ENCODE assay signal across 8 cellular contexts in the genomic region with DNA sequence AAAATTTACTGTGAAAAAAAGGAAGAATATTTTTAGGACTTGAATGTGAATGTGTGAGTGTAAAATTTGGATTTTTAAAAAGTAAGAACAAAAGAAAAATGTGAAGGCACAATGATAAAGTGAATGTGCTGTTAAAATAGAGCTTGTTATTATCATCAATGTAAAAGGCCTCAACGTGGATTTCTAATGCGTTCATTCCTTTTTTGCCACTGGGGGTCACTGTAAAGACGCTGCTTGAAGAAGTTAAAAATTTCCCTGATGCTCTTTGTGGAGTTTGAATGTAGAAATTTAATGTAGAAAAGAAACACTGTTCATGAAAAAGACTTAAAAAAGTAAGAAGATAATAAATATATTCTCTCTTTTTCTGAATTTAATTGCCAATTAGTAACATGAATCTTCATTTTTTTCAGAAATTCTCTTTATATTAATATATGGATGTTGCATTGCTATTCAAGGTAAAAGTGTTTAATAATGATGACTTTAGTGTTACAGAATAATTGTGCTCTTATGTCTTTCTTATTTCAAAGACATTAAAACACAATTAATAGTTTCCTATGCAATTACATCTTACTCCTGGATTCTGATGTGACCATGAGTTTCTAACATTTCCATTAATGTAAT.
DNase-seq lines count a peak whose midpoint lies in the region; ATAC-seq and TF ChIP-seq lines count a peak whose summit lies in the region.

No MANE protein-coding gene starts in this region.

- TF ChIP-seq CTCF in AG09319 (IDR thresholded peaks at IDR 0.05; ENCODE audit: low read depth, low read length) (peak; percentile 78), DND-41 (IDR thresholded peaks at IDR 0.05; ENCODE audit: borderline replicate concordance, extremely low read depth, low read length, poor library complexity, severe bottlenecking) (peak; percentile 73), NB4 (IDR thresholded peaks at IDR 0.05; ENCODE audit: low read depth, low read length) (peak; percentile 60), hepatocyte (IDR thresholded peaks at IDR 0.05; ENCODE audit: poor library complexity) (peak; percentile 85)

- H3K4me3 ChIP-seq in DND-41 (ENCODE audit: low read depth in 1 of 2, low read length in 2 of 2) (no peak overlapping the region), NB4 (ENCODE audit: low read depth, low read length) (no peak overlapping the region), hepatocyte (no peak overlapping the region)

- no peaks in the 10 kb centered on the region for H3K4me1 ChIP-seq in DND-41 (ENCODE audit: insufficient read depth, low read length)
- H3K4me1 ChIP-seq in hepatocyte (ENCODE audit: insufficient read depth): peaks cover 12% of the 10 kb centered on the region

- no peaks in the 10 kb centered on the region for H3K79me2 ChIP-seq in DND-41 (ENCODE audit: insufficient read depth, low read length)
- H3K79me2 ChIP-seq in hepatocyte: no peaks in the 10 kb centered on the region

- H3K9ac ChIP-seq in DND-41 (ENCODE audit: low read depth, low read length): no peak overlapping the region

- H3K27ac Mint-ChIP-seq in activated T-helper 17 cell treated with anti-CD3 and anti-CD28 coated beads, Interleukin-2, amount 50 U/mL, for 72 hours: no peak overlapping the region

- H3K4me2 ChIP-seq in DND-41 (ENCODE audit: insufficient read depth, low read length) (no peak overlapping the region), hepatocyte (no peak overlapping the region)

- H3K27ac ChIP-seq in DND-41 (ENCODE audit: low read length) (no peak overlapping the region), hepatocyte (no peak overlapping the region)

- ATAC-seq in DND-41 (ENCODE audit: insufficient read depth, low read depth): 0 out of 3 replicates have a peak, but pooled peaks have one; percentile 40
- ATAC-seq in activated T-helper 17 cell treated with anti-CD3 and anti-CD28 coated beads, Interleukin-2, amount 50 U/mL, for 72 hours (replicated peaks): no peak

- H2AFZ ChIP-seq in DND-41 (ENCODE audit: low read depth, low read length): no peak overlapping the region
- no peak overlapping the region for H2AFZ ChIP-seq in hepatocyte

- no peaks in the 10 kb centered on the region for H3K27me3 Mint-ChIP-seq in activated T-helper 17 cell treated with anti-CD3 and anti-CD28 coated beads, Interleukin-2, amount 50 U/mL, for 72 hours

- no peaks in the 10 kb centered on the region for H3K9me2 ChIP-seq in hepatocyte (replicated peaks; ENCODE audit: insufficient read depth)

- no peaks in the 10 kb centered on the region for H3K9me3 ChIP-seq in DND-41 (ENCODE audit: insufficient read depth, low read length, severe bottlenecking)
- no peaks in the 10 kb centered on the region for H3K9me3 ChIP-seq in hepatocyte (ENCODE audit: low read depth)

- H3K9me3 Mint-ChIP-seq in activated T-helper 17 cell treated with anti-CD3 and anti-CD28 coated beads, Interleukin-2, amount 50 U/mL, for 72 hours: no peaks in the 10 kb centered on the region

- H3K36me3 ChIP-seq in DND-41 (ENCODE audit: insufficient read depth, low read length): no peaks in the 10 kb centered on the region
- H3K36me3 ChIP-seq in hepatocyte (replicated peaks; ENCODE audit: insufficient read depth, low read depth): no peaks in the 10 kb centered on the region

- no peak for TF ChIP-seq POLR2A in NB4 (IDR thresholded peaks at IDR 0.05; ENCODE audit: extremely low read depth, insufficient read length)

- DNase-seq in AG09319 (ENCODE audit: extremely low read depth, low read depth) (peak; percentile 32), DND-41 (peak; percentile 26), NB4 (ENCODE audit: low read depth) (peak; percentile 52), hepatocyte (ENCODE audit: low spot score) (peak; percentile 70), superior temporal gyrus (ENCODE audit: extremely low spot score) (peak; percentile 87), UCSD-AML1 (lab: John Stamatoyannopoulos, UW; ENCODE audit: unreplicated experiment) (no peak)
- peak; percentile 5 to 7 for DNase-seq in activated CD4-positive, alpha-beta T cell treated with anti-CD3 and anti-CD28 coated beads, Interleukin-2, amount 50 U/mL, for 4 hours

- H3K36me3 Mint-ChIP-seq in activated T-helper 17 cell treated with anti-CD3 and anti-CD28 coated beads, Interleukin-2, amount 50 U/mL, for 72 hours (ENCODE audit: low read depth): no peaks in the 10 kb centered on the region

- H3K4me1 Mint-ChIP-seq in activated T-helper 17 cell treated with anti-CD3 and anti-CD28 coated beads, Interleukin-2, amount 50 U/mL, for 72 hours: no peaks in the 10 kb centered on the region

- H3K4me3 Mint-ChIP-seq in activated T-helper 17 cell treated with anti-CD3 and anti-CD28 coated beads, Interleukin-2, amount 50 U/mL, for 72 hours: no peak overlapping the region

- 8% methylated on average over 3 of the region's 3 CpGs for WGBS in hepatocyte (ENCODE audit: low lambda C conversion rate, missing lambda C conversion rate)

- no peaks in the 10 kb centered on the region for H4K20me1 ChIP-seq in DND-41 (ENCODE audit: insufficient read depth, low read length)
- H4K20me1 ChIP-seq in hepatocyte (ENCODE audit: insufficient read depth, poor library complexity, severe bottlenecking): no peaks in the 10 kb centered on the region

- H3K27me3 ChIP-seq in DND-41 (ENCODE audit: insufficient read depth, low read length, poor library complexity): peaks cover 10% of the 10 kb centered on the region
- no peaks in the 10 kb centered on the region for H3K27me3 ChIP-seq in hepatocyte
